ENCODE assay signal across 8 cellular contexts in genomic region chr11:67415501-67416304, GRCh38. TPM values are rescaled to one million over a fixed set of nuclear protein-coding genes. Genes with fewer than 3 reads are reported as not detected.
A peak's percentile ranks its signal among the peaks of the same experiment; 100 is the strongest.
DNase-seq lines count a peak whose midpoint lies in the region; ATAC-seq, FAIRE-seq and TF ChIP-seq lines count a peak whose summit lies in the region.

Gene CARNS1, plus strand, starts transcription at chr11:67415678. Its CDS starts 522 bp downstream, at chr11:67416200.

- peak within 1 kb of the TSS; percentile 28 for H3K4me2 ChIP-seq in mesendoderm (ENCODE audit: low read length)

- H3K27ac Mint-ChIP-seq in activated naive CD4-positive, alpha-beta T cell treated with anti-CD3 and anti-CD28 coated beads, Interleukin-2, amount 10 ng/mL, durations not matched to agents 7 days and 5 days: peak within 1 kb of the TSS; percentile 88

- peaks cover 54% of the 10 kb centered on the region for H3K27me3 Mint-ChIP-seq in activated naive CD4-positive, alpha-beta T cell treated with anti-CD3 and anti-CD28 coated beads, Interleukin-2, amount 10 ng/mL, durations not matched to agents 7 days and 5 days

- peak within 1 kb of the TSS; percentile 59 for H3K4me3 Mint-ChIP-seq in activated naive CD4-positive, alpha-beta T cell treated with anti-CD3 and anti-CD28 coated beads, Interleukin-2, amount 10 ng/mL, durations not matched to agents 7 days and 5 days

- no peaks in the 10 kb centered on the region for H3K79me2 ChIP-seq in mesendoderm (ENCODE audit: control insufficient read depth, insufficient read depth, low read length)

- no peaks in the 10 kb centered on the region for H3K27me3 ChIP-seq in mesendoderm (ENCODE audit: insufficient read depth, low read length, poor library complexity)
- H3K27me3 ChIP-seq in upper lobe of right lung: no peaks in the 10 kb centered on the region

- no peak for DNase-seq in activated naive CD4-positive, alpha-beta T cell treated with anti-CD3 and anti-CD28 coated beads, Interleukin-2, amount 10 ng/mL, durations not matched to agents 7 days and 5 days
- DNase-seq in activated naive CD4-positive, alpha-beta T cell treated with anti-CD3 and anti-CD28 coated beads, Interleukin-2, amount 50 U/mL, for 16 hours: no peak
- DNase-seq in caudate nucleus (lab: John Stamatoyannopoulos, UW): peak in 43 of 61 donors; percentile 35 to 86 (median 70)
- peak; percentile 45 for DNase-seq in mesendoderm
- DNase-seq in upper lobe of right lung: no peak
- DNase-seq in RCC 7860 (ENCODE audit: low spot score): no peak
- no peak for DNase-seq in EL

- H3K23ac ChIP-seq in mesendoderm (ENCODE audit: low read length): no peak within 1 kb of the TSS

- H3K4me3 ChIP-seq in mesendoderm (ENCODE audit: low read length) (no peak within 1 kb of the TSS), upper lobe of right lung (peak within 1 kb of the TSS; percentile 40)

- H3K36me3 ChIP-seq in mesendoderm (ENCODE audit: control insufficient read depth, insufficient read depth, low read length) (no peaks in the 10 kb centered on the region), upper lobe of right lung (no peaks in the 10 kb centered on the region)

- peak within 1 kb of the TSS; percentile 98 for H3K27ac ChIP-seq in caudate nucleus (ENCODE audit: low read depth, low read length)
- no peak within 1 kb of the TSS for H3K27ac ChIP-seq in mesendoderm (ENCODE audit: low read depth, low read length)
- H3K27ac ChIP-seq in upper lobe of right lung: no peak within 1 kb of the TSS

- H3K9me3 Mint-ChIP-seq in activated naive CD4-positive, alpha-beta T cell treated with anti-CD3 and anti-CD28 coated beads, Interleukin-2, amount 10 ng/mL, durations not matched to agents 7 days and 5 days: no peaks in the 10 kb centered on the region

- H3K18ac ChIP-seq in mesendoderm (ENCODE audit: low read length): peak within 1 kb of the TSS; percentile 52

- no peak within 1 kb of the TSS for H2BK5ac ChIP-seq in mesendoderm (ENCODE audit: low read length)

- peak within 1 kb of the TSS; percentile 32 for H3K9ac ChIP-seq in mesendoderm (ENCODE audit: low read length)

- H3K79me1 ChIP-seq in mesendoderm (ENCODE audit: low read length): no peaks in the 10 kb centered on the region

- no peak within 1 kb of the TSS for H3K4ac ChIP-seq in mesendoderm (ENCODE audit: low read depth, low read length)

- H2BK15ac ChIP-seq in mesendoderm (replicated peaks; ENCODE audit: low read depth): no peak within 1 kb of the TSS

- H3K4me1 Mint-ChIP-seq in activated naive CD4-positive, alpha-beta T cell treated with anti-CD3 and anti-CD28 coated beads, Interleukin-2, amount 10 ng/mL, durations not matched to agents 7 days and 5 days: peaks cover 82% of the 10 kb centered on the region

- intact Hi-C loops in upper lobe of right lung (cut with DNase I): no loop called here

- H3K56ac ChIP-seq in mesendoderm (ENCODE audit: low read length): peak within 1 kb of the TSS; percentile 45

- no peak for FAIRE-seq in RCC 7860 (lab: Jason Lieb, UNC)

- no peak within 1 kb of the TSS for H2BK120ac ChIP-seq in mesendoderm (ENCODE audit: low read depth, low read length)

- ATAC-seq in upper lobe of right lung: peak; percentile 2
- no peak for ATAC-seq in esophagus mucosa

- peaks cover 7% of the 10 kb centered on the region for H3K36me3 Mint-ChIP-seq in activated naive CD4-positive, alpha-beta T cell treated with anti-CD3 and anti-CD28 coated beads, Interleukin-2, amount 10 ng/mL, durations not matched to agents 7 days and 5 days

- TF ChIP-seq CTCF in upper lobe of right lung (IDR thresholded peaks at IDR 0.05): no peak

- H4K5ac ChIP-seq in mesendoderm (ENCODE audit: low read length): no peak within 1 kb of the TSS

- WGBS in mesendoderm (ENCODE audit: extremely low coverage, insufficient coverage, low lambda C conversion rate): no CpG with 5 or more reads among the region's 67 CpGs

- no peak within 1 kb of the TSS for H4K8ac ChIP-seq in mesendoderm (ENCODE audit: low read depth, low read length)

- no peak within 1 kb of the TSS for H2AK5ac ChIP-seq in mesendoderm (ENCODE audit: low read length)

- H3K4me1 ChIP-seq in mesendoderm (ENCODE audit: control insufficient read depth, low read depth, low read length): no peaks in the 10 kb centered on the region
- H3K4me1 ChIP-seq in upper lobe of right lung: peaks cover 35% of the 10 kb centered on the region

- H3K9me3 ChIP-seq in upper lobe of right lung: no peaks in the 10 kb centered on the region

- CTCF ChIA-PET in activated naive CD4-positive, alpha-beta T cell treated with anti-CD3 and anti-CD28 coated beads, Interleukin-2, amount 10 ng/mL, durations not matched to agents 7 days and 5 days (lab: Charles Lee): no interaction called here

RNA-seq across cellular contexts. Expression of gene CARNS1, which starts in this region (rescaled TPM):
- polyA plus RNA-seq in mesendoderm (2013, experiment 1 of 2): 0.14 TPM
- polyA plus RNA-seq in mesendoderm (2013, experiment 2 of 2): 0.18 TPM
- total RNA-seq in upper lobe of right lung: 2.7 TPM
- total RNA-seq in esophagus mucosa: 0.20 TPM

Comparison
In these comparisons a context has a peak if more than half of its experiments do, and no peak if none do; other contexts are left out.
1. DNase-seq: peak in caudate nucleus (43 of 61) and mesendoderm (single experiment); none in activated naive CD4-positive, alpha-beta T cell treated with anti-CD3 and anti-CD28 coated beads, Interleukin-2, amount 10 ng/mL, durations not matched to agents 7 days and 5 days (single experiment), activated naive CD4-positive, alpha-beta T cell treated with anti-CD3 and anti-CD28 coated beads, Interleukin-2, amount 50 U/mL, for 16 hours (single experiment), upper lobe of right lung (single experiment), RCC 7860 (single experiment) and EL (single experiment).